ENCODE assay signal across 1 cellular context in the genomic region with DNA sequence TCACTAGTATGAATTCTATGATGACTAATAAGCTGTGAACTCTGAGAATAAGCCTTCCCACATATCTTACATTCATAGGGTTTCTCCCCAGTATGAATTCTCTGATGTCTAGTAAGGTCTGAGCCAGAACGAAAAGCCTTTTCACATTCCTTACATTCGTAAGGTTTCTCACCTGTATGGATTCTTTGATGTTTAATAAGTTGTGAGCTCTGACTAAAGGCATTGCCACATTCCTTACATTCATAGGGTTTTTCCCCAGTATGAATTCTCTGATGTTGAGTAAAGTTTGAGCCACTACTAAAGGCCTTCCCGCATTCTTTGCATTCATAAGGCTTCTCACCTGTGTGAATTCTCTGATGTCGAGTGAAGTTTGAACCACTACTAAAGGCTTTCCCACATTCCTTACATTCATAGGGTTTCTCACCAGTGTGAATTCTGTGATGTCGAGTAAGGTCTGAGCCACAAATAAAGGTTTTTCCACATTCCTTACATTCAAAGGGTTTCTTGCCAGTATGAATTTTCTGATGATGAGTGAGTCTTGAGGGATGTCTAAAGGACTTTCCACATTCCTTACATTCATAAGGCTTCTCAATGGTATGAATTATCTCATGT.
TF ChIP-seq lines count a peak whose summit lies in the region.

No MANE protein-coding gene starts in this region.

TF ChIP-seq in liver, 16 proteins besides CTCF, POLR2A, EP300 and RAD21 (continued from another document):
- TF ChIP-seq, protein P1, sequence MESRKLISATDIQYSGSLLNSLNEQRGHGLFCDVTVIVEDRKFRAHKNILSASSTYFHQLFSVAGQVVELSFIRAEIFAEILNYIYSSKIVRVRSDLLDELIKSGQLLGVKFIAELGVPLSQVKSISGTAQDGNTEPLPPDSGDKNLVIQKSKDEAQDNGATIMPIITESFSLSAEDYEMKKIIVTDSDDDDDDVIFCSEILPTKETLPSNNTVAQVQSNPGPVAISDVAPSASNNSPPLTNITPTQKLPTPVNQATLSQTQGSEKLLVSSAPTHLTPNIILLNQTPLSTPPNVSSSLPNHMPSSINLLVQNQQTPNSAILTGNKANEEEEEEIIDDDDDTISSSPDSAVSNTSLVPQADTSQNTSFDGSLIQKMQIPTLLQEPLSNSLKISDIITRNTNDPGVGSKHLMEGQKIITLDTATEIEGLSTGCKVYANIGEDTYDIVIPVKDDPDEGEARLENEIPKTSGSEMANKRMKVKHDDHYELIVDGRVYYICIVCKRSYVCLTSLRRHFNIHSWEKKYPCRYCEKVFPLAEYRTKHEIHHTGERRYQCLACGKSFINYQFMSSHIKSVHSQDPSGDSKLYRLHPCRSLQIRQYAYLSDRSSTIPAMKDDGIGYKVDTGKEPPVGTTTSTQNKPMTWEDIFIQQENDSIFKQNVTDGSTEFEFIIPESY (IDR thresholded peaks at IDR 0.05), result no peak
- TF ChIP-seq GABPA (IDR thresholded peaks at IDR 0.05 in 1 of 2, conservative IDR thresholded peaks at IDR 0.05 in 1 of 2) (no peak), HNF4A (conservative IDR thresholded peaks at IDR 0.05) (no peak), YY1 (IDR thresholded peaks at IDR 0.05) (no peak), HNF4G (IDR thresholded peaks at IDR 0.05) (no peak), TAF1 (conservative IDR thresholded peaks at IDR 0.05) (no peak), EGR1 (IDR thresholded peaks at IDR 0.05; ENCODE audit: low read depth in 2 of 2) (no peak), SP1 (IDR thresholded peaks at IDR 0.05) (no peak), FOXA2 (IDR thresholded peaks at IDR 0.05) (no peak), JUND (IDR thresholded peaks at IDR 0.05) (no peak), FOXA1 (IDR thresholded peaks at IDR 0.05) (no peak)
- TF ChIP-seq, protein P2, sequence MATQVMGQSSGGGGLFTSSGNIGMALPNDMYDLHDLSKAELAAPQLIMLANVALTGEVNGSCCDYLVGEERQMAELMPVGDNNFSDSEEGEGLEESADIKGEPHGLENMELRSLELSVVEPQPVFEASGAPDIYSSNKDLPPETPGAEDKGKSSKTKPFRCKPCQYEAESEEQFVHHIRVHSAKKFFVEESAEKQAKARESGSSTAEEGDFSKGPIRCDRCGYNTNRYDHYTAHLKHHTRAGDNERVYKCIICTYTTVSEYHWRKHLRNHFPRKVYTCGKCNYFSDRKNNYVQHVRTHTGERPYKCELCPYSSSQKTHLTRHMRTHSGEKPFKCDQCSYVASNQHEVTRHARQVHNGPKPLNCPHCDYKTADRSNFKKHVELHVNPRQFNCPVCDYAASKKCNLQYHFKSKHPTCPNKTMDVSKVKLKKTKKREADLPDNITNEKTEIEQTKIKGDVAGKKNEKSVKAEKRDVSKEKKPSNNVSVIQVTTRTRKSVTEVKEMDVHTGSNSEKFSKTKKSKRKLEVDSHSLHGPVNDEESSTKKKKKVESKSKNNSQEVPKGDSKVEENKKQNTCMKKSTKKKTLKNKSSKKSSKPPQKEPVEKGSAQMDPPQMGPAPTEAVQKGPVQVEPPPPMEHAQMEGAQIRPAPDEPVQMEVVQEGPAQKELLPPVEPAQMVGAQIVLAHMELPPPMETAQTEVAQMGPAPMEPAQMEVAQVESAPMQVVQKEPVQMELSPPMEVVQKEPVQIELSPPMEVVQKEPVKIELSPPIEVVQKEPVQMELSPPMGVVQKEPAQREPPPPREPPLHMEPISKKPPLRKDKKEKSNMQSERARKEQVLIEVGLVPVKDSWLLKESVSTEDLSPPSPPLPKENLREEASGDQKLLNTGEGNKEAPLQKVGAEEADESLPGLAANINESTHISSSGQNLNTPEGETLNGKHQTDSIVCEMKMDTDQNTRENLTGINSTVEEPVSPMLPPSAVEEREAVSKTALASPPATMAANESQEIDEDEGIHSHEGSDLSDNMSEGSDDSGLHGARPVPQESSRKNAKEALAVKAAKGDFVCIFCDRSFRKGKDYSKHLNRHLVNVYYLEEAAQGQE (IDR thresholded peaks at IDR 0.05), result no peak
TF ChIP-seq in liver: peak in this region for 0.
